In genomic region chr17:56982312-56982711, GRCh38 we compare ENCODE assay signal across 18 cellular contexts. TPM values are rescaled to one million over a fixed set of nuclear protein-coding genes. Genes with fewer than 3 reads are reported as not detected.
DNase-seq lines count a peak whose midpoint lies in the region; ATAC-seq, FAIRE-seq and TF ChIP-seq lines count a peak whose summit lies in the region.
"Had no signal": no experiment of that assay in that cellular context is flagged by ENCODE, and none has a peak within 500 bp of the region (broad histone marks: within the 10 kb centered on the region; RNA-seq: fewer than 3 reads in every experiment).

No MANE protein-coding gene starts in this region.

- DNase-seq in COLO668 (lab: John Stamatoyannopoulos, UW; ENCODE audit: unreplicated experiment): peak; percentile 7
- DNase-seq in NCI-H1105 treated with DMSO at 0.1 percent for 48 hours (lab: John Stamatoyannopoulos, UW): peak; percentile 90
- DNase-seq in NCI-H69 (lab: John Stamatoyannopoulos, UW): peak; percentile 66
- no peak for DNase-seq in body of pancreas
- no peak for DNase-seq in activated effector memory CD4-positive, alpha-beta T cell treated with anti-CD3 and anti-CD28 coated beads, Interleukin-2, amount 50 U/mL, for 16 hours
- no peak for DNase-seq in retina
- DNase-seq in GM12892 (ENCODE audit: insufficient read length): no peak
- DNase-seq: activated CD4-positive, alpha-beta T cell treated with anti-CD3 and anti-CD28 coated beads, Interleukin-2, amount 50 U/mL, for 1 hour; dermis blood vessel endothelial cell; GF-D8; heart right ventricle; kidney; mesendoderm; nephron progenitor cell; PC-9 had no signal

- H3K27me3 ChIP-seq in body of pancreas: no peaks in the 10 kb centered on the region
- H3K27me3 ChIP-seq: heart right ventricle had no signal

- WGBS in body of pancreas, 2 donors: 84 to 91% methylated on average over 8 of the region's 8 CpGs

- no peak for FAIRE-seq in GM12892 (lab: Jason Lieb, UNC)
- FAIRE-seq: HTR-8/SVneo, kidney had no signal

- no peak overlapping the region for H3K4me3 ChIP-seq in body of pancreas
- H3K4me3 ChIP-seq: HAP-1, heart right ventricle, PC-9 had no signal

- H3K27ac ChIP-seq in body of pancreas: no peak overlapping the region
- H3K27ac ChIP-seq: heart right ventricle, PC-9 had no signal

- ATAC-seq in esophagus mucosa (peak; percentile 83), body of pancreas (no peak)
- ATAC-seq: heart right ventricle had no signal

- no peak for TF ChIP-seq CTCF in body of pancreas (IDR thresholded peaks at IDR 0.05)

- intact Hi-C loops in body of pancreas (cut with DNase I): no loop called here

- no peak for TF ChIP-seq POLR2A in body of pancreas (IDR thresholded peaks at IDR 0.05)
- TF ChIP-seq POLR2A in GM12892 (IDR thresholded peaks at IDR 0.05; ENCODE audit: low read depth, low read length): no peak

- H3K9me3 ChIP-seq in body of pancreas: no peaks in the 10 kb centered on the region
- H3K9me3 ChIP-seq: HAP-1, heart right ventricle had no signal

- no peaks in the 10 kb centered on the region for H3K36me3 ChIP-seq in body of pancreas (replicated peaks in 1 of 2; ENCODE audit: insufficient read depth in 1 of 2, low read depth in 2 of 2)
- H3K36me3 ChIP-seq: HAP-1 had no signal

- peaks cover 11% of the 10 kb centered on the region for H3K4me1 ChIP-seq in body of pancreas

RNA-seq across cellular contexts. Expression of gene SCPEP1, which starts 4.4 kb away (rescaled TPM):
- total RNA-seq in esophagus mucosa (68.1 TPM), body of pancreas (10 to 100 TPM; 27.0 to 57.7 TPM)
- 49.7 TPM for polyA plus RNA-seq in GM12892 (2012; ENCODE audit: missing spikeins)

RNA-seq across cellular contexts. Expression of gene COIL, which starts 21.5 kb away (rescaled TPM):
- total RNA-seq in esophagus mucosa: 9.8 TPM
- total RNA-seq in body of pancreas: 1 to 10 TPM; 4.6 to 7.8 TPM
- 18.5 TPM for polyA plus RNA-seq in GM12892 (2012; ENCODE audit: missing spikeins)

Comparison
In these comparisons a context has a peak if more than half of its experiments do, and no peak if none do; other contexts are left out.
1. DNase-seq: peak in COLO668 (single experiment), NCI-H1105 treated with DMSO at 0.1 percent for 48 hours (single experiment) and NCI-H69 (single experiment); none in body of pancreas (0 of 4), activated effector memory CD4-positive, alpha-beta T cell treated with anti-CD3 and anti-CD28 coated beads, Interleukin-2, amount 50 U/mL, for 16 hours (single experiment), retina (single experiment) and GM12892 (single experiment).